ENCODE assay signal across 8 cellular contexts in genomic region chr20:41316009-41316408, GRCh38. TPM values are rescaled to one million over a fixed set of nuclear protein-coding genes. Genes with fewer than 3 reads are reported as not detected.
A peak's percentile ranks its signal among the peaks of the same experiment; 100 is the strongest.
DNase-seq lines count a peak whose midpoint lies in the region; ATAC-seq and TF ChIP-seq lines count a peak whose summit lies in the region.

No MANE protein-coding gene starts in this region.

- 82% methylated on average over 4 of the region's 6 CpGs for WGBS in mesenchymal stem cell

- ATAC-seq in activated naive CD4-positive, alpha-beta T cell treated with anti-CD3 and anti-CD28 coated beads, Interleukin-2, amount 50 U/mL, for 72 hours, result no peak
- ATAC-seq in upper lobe of right lung, result no peak

- H2AFZ ChIP-seq in mesenchymal stem cell (ENCODE audit: low read depth, low read length), result no peak overlapping the region

- H3K23ac ChIP-seq in mesenchymal stem cell (ENCODE audit: low read length in 2 of 2), result no peak overlapping the region

- H4K91ac ChIP-seq in mesenchymal stem cell (ENCODE audit: low read length), result no peak overlapping the region

- H2BK15ac ChIP-seq in mesenchymal stem cell (ENCODE audit: low read depth, poor library complexity, severe bottlenecking), result no peak overlapping the region

- H3K27me3 ChIP-seq in mesenchymal stem cell (ENCODE audit: control insufficient read depth in 1 of 2, insufficient read depth in 1 of 2, low read length in 2 of 2), result no peaks in the 10 kb centered on the region
- H3K27me3 ChIP-seq in upper lobe of right lung, result no peaks in the 10 kb centered on the region

- H3K27ac ChIP-seq in mesenchymal stem cell (ENCODE audit: low read length, poor library complexity, severe bottlenecking) (peak overlapping the region; percentile 91), upper lobe of right lung (peak overlapping the region; percentile 90)

- no peak overlapping the region for H2AK5ac ChIP-seq in mesenchymal stem cell (ENCODE audit: low read length, severe bottlenecking)

- no peak overlapping the region for H4K8ac ChIP-seq in mesenchymal stem cell (ENCODE audit: low read length)

- peak overlapping the region in 1 of 2 experiments; percentile 75 for H3K4ac ChIP-seq in mesenchymal stem cell (ENCODE audit: low read depth in 1 of 2, low read length in 2 of 2)

- peak overlapping the region in 1 of 2 experiments; percentile 94 for H3K4me3 ChIP-seq in mesenchymal stem cell (ENCODE audit: insufficient read depth in 1 of 2, low read depth in 1 of 2, low read length in 2 of 2)
- H3K4me3 ChIP-seq in upper lobe of right lung, result peak overlapping the region; percentile 82

- H3K4me1 Mint-ChIP-seq in activated naive CD4-positive, alpha-beta T cell treated with anti-CD3 and anti-CD28 coated beads, Interleukin-2, amount 50 U/mL, for 24 hours, result peaks cover 23% of the 10 kb centered on the region
- H3K4me1 Mint-ChIP-seq in brain, result peaks cover 32% of the 10 kb centered on the region

- H3K9ac ChIP-seq in mesenchymal stem cell (ENCODE audit: low read length), result peak overlapping the region; percentile 96

- no peaks in the 10 kb centered on the region for H3K36me3 Mint-ChIP-seq in activated naive CD4-positive, alpha-beta T cell treated with anti-CD3 and anti-CD28 coated beads, Interleukin-2, amount 50 U/mL, for 24 hours
- peaks cover 0 to 4% of the 10 kb centered on the region in 2 donors for H3K36me3 Mint-ChIP-seq in activated naive CD4-positive, alpha-beta T cell treated with anti-CD3 and anti-CD28 coated beads, Interleukin-2, amount 50 U/mL, for 72 hours
- H3K36me3 Mint-ChIP-seq in brain, result peaks cover 5% of the 10 kb centered on the region

- no peak overlapping the region for H2BK120ac ChIP-seq in mesenchymal stem cell (ENCODE audit: low read depth, low read length)

- no peak overlapping the region for H2BK12ac ChIP-seq in mesenchymal stem cell (ENCODE audit: low read length in 2 of 2)

- no peak overlapping the region for H3K27ac Mint-ChIP-seq in activated naive CD4-positive, alpha-beta T cell treated with anti-CD3 and anti-CD28 coated beads, Interleukin-2, amount 50 U/mL, for 24 hours
- peak overlapping the region in 1 of 2 donors; percentile 88 for H3K27ac Mint-ChIP-seq in activated naive CD4-positive, alpha-beta T cell treated with anti-CD3 and anti-CD28 coated beads, Interleukin-2, amount 50 U/mL, for 72 hours
- peak overlapping the region; percentile 38 to 95 (median 94) for H3K27ac Mint-ChIP-seq in brain

- peak overlapping the region; percentile 84 for H3K4me3 Mint-ChIP-seq in activated naive CD4-positive, alpha-beta T cell treated with anti-CD3 and anti-CD28 coated beads, Interleukin-2, amount 50 U/mL, for 24 hours
- H3K4me3 Mint-ChIP-seq in brain, result peak overlapping the region; percentile 83 to 90 (median 89)

- peaks cover 0 to 14% of the 10 kb centered on the region in 2 experiments for H3K36me3 ChIP-seq in mesenchymal stem cell (ENCODE audit: control insufficient read depth in 1 of 2, insufficient read depth in 2 of 2, low read depth in 1 of 2, low read length in 2 of 2)
- H3K36me3 ChIP-seq in upper lobe of right lung, result no peaks in the 10 kb centered on the region

- H3K4me1 ChIP-seq in mesenchymal stem cell (ENCODE audit: control insufficient read depth, insufficient read depth, low read depth, low read length) (peaks cover 6% of the 10 kb centered on the region), upper lobe of right lung (peaks cover 18% of the 10 kb centered on the region)

- intact Hi-C loops in upper lobe of right lung (cut with DNase I), result no loop called here

- TF ChIP-seq CTCF in brain (conservative IDR thresholded peaks at IDR 0.05) (no peak), upper lobe of right lung (IDR thresholded peaks at IDR 0.05) (no peak)

- no peak overlapping the region for H3K14ac ChIP-seq in mesenchymal stem cell (ENCODE audit: low read length in 2 of 2)

- no peak overlapping the region for H3K18ac ChIP-seq in mesenchymal stem cell (ENCODE audit: low read depth in 1 of 2, low read length in 2 of 2)

- peaks cover 3% of the 10 kb centered on the region for H3K79me1 ChIP-seq in mesenchymal stem cell (replicated peaks; ENCODE audit: low read length, poor library complexity, severe bottlenecking)

- no peak overlapping the region for H2BK5ac ChIP-seq in mesenchymal stem cell (ENCODE audit: low read depth, low read length, poor library complexity, severe bottlenecking)

- no peak for DNase-seq in activated naive CD4-positive, alpha-beta T cell treated with anti-CD3 and anti-CD28 coated beads, Interleukin-2, amount 50 U/mL, for 72 hours (ENCODE audit: low spot score in 2 of 2)
- DNase-seq in mesenchymal stem cell (peak; percentile 24), upper lobe of right lung (no peak), UCSD-AML1 (lab: John Stamatoyannopoulos, UW; ENCODE audit: unreplicated experiment) (no peak), SIG-M5 (lab: John Stamatoyannopoulos, UW) (no peak), islet precursor cell (no peak)

- no peaks in the 10 kb centered on the region for H3K27me3 Mint-ChIP-seq in activated naive CD4-positive, alpha-beta T cell treated with anti-CD3 and anti-CD28 coated beads, Interleukin-2, amount 50 U/mL, for 24 hours
- no peaks in the 10 kb centered on the region for H3K27me3 Mint-ChIP-seq in brain

- H3K9me3 Mint-ChIP-seq in activated naive CD4-positive, alpha-beta T cell treated with anti-CD3 and anti-CD28 coated beads, Interleukin-2, amount 50 U/mL, for 24 hours, result no peaks in the 10 kb centered on the region
- no peaks in the 10 kb centered on the region for H3K9me3 Mint-ChIP-seq in activated naive CD4-positive, alpha-beta T cell treated with anti-CD3 and anti-CD28 coated beads, Interleukin-2, amount 50 U/mL, for 72 hours
- peaks cover 0 to 3% (median 0%) of the 10 kb centered on the region in 5 experiments for H3K9me3 Mint-ChIP-seq in brain

- no peaks in the 10 kb centered on the region for H3K9me3 ChIP-seq in mesenchymal stem cell (ENCODE audit: control insufficient read depth, low read length)
- H3K9me3 ChIP-seq in upper lobe of right lung, result no peaks in the 10 kb centered on the region

- H3K4me2 ChIP-seq in mesenchymal stem cell (ENCODE audit: low read length, poor library complexity, severe bottlenecking), result peak overlapping the region; percentile 72

RNA-seq across cellular contexts. Expression of gene ZHX3, which starts 1.5 kb away (rescaled TPM):
- total RNA-seq in activated naive CD4-positive, alpha-beta T cell treated with anti-CD3 and anti-CD28 coated beads, Interleukin-2, amount 50 U/mL, for 72 hours, result 10 to 100 TPM in 1 of 2 donors, 1 to 10 TPM in 1; 8.2 to 10.1 TPM
- 27.8 TPM for polyA plus RNA-seq in brain (ENCODE audit: insufficient read depth, low read depth, low replicate concordance)
- 26.5 TPM for polyA plus RNA-seq in mesenchymal stem cell (2013, experiment 1 of 2)
- polyA plus RNA-seq in mesenchymal stem cell (2013, experiment 2 of 2), result 23.3 TPM
- 45.3 TPM for total RNA-seq in upper lobe of right lung

RNA-seq across cellular contexts. Expression of gene LPIN3, which starts 24.6 kb away (rescaled TPM):
- 1 to 10 TPM; 4.4 to 5.1 TPM for total RNA-seq in activated naive CD4-positive, alpha-beta T cell treated with anti-CD3 and anti-CD28 coated beads, Interleukin-2, amount 50 U/mL, for 72 hours
- polyA plus RNA-seq in brain (ENCODE audit: insufficient read depth, low read depth, low replicate concordance), result 0.25 TPM
- 8.1 TPM for polyA plus RNA-seq in mesenchymal stem cell (2013, experiment 1 of 2)
- polyA plus RNA-seq in mesenchymal stem cell (2013, experiment 2 of 2), result 8.1 TPM
- total RNA-seq in upper lobe of right lung, result 18.4 TPM

RNA-seq across cellular contexts. Expression of gene EMILIN3, which starts 50.6 kb away (rescaled TPM):
- total RNA-seq in activated naive CD4-positive, alpha-beta T cell treated with anti-CD3 and anti-CD28 coated beads, Interleukin-2, amount 50 U/mL, for 72 hours, result under 1 TPM in 1 of 2 donors, not detected in 1; 0.27 TPM
- 18.6 TPM for polyA plus RNA-seq in brain (ENCODE audit: insufficient read depth, low read depth, low replicate concordance)
- 0.08 TPM for polyA plus RNA-seq in mesenchymal stem cell (2013, experiment 1 of 2)
- polyA plus RNA-seq in mesenchymal stem cell (2013, experiment 2 of 2), result 0.11 TPM
- not detected for total RNA-seq in upper lobe of right lung
